In genomic region chr7:140390466-140391190, GRCh38 we compare ENCODE assay signal across 1 cellular context.
TF ChIP-seq lines count a peak whose summit lies in the region.

No MANE protein-coding gene starts in this region.

TF ChIP-seq in GM23338, 12 proteins besides CTCF, POLR2A, EP300 and RAD21 (continued from another document):
- TF ChIP-seq, protein P1, sequence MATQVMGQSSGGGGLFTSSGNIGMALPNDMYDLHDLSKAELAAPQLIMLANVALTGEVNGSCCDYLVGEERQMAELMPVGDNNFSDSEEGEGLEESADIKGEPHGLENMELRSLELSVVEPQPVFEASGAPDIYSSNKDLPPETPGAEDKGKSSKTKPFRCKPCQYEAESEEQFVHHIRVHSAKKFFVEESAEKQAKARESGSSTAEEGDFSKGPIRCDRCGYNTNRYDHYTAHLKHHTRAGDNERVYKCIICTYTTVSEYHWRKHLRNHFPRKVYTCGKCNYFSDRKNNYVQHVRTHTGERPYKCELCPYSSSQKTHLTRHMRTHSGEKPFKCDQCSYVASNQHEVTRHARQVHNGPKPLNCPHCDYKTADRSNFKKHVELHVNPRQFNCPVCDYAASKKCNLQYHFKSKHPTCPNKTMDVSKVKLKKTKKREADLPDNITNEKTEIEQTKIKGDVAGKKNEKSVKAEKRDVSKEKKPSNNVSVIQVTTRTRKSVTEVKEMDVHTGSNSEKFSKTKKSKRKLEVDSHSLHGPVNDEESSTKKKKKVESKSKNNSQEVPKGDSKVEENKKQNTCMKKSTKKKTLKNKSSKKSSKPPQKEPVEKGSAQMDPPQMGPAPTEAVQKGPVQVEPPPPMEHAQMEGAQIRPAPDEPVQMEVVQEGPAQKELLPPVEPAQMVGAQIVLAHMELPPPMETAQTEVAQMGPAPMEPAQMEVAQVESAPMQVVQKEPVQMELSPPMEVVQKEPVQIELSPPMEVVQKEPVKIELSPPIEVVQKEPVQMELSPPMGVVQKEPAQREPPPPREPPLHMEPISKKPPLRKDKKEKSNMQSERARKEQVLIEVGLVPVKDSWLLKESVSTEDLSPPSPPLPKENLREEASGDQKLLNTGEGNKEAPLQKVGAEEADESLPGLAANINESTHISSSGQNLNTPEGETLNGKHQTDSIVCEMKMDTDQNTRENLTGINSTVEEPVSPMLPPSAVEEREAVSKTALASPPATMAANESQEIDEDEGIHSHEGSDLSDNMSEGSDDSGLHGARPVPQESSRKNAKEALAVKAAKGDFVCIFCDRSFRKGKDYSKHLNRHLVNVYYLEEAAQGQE (IDR thresholded peaks at IDR 0.05; ENCODE audit: unreplicated experiment): no peak
- TF ChIP-seq POLR2AphosphoS5 (IDR thresholded peaks at IDR 0.05; ENCODE audit: low read depth) (no peak), EZH2phosphoT487 (IDR thresholded peaks at IDR 0.05; ENCODE audit: unreplicated experiment) (no peak), EZH2 (IDR thresholded peaks at IDR 0.05; ENCODE audit: low read depth, unreplicated experiment) (no peak), NANOG (IDR thresholded peaks at IDR 0.05; ENCODE audit: borderline replicate concordance) (no peak), ZNF114 (CRISPR knock-in tag; IDR thresholded peaks at IDR 0.05) (no peak)
TF ChIP-seq in GM23338: peak in this region for 0.
